1 cellular context compared by ENCODE assay signal in the genomic region with DNA sequence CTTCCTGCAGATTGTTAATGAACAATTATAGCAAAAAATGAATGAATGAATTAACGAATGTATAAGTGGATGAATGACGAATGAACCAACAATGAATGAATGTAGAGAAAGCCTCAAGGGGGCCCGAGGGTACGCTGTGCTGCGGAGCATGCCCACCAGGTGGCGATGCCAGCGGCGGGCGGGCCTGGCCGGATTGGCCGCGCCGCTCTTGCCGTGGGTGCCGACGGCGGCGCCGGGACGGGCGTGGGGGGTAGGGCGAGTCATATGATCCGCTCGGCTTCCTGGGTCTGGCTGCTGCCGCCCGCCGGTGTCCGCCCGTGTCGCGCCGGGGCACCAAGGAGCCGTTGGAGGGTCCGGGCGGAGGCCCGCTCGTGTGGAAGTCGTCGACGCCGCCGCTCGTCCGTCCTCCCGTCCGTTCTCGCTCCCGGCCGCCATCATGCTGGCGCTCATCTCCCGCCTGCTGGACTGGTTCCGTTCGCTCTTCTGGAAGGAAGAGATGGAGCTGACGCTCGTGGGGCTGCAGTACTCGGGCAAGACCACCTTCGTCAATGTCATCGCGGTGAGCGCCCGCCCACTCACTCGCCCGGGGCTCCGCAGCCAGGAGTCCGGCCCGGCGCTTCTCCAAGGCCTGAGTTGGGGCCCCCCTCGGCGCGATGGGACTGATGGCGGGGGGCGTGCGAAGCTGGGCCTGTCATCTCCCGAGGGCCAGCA.
A peak's percentile ranks its signal among the peaks of the same experiment; 100 is the strongest.
TF ChIP-seq lines count a peak whose summit lies in the region.

A gene (plus strand): TSS at position 263 of the 711 bp plus-strand sequence. CDS start 174 bp downstream, at position 437.

TF ChIP-seq in HepG2, 621 proteins besides CTCF, POLR2A, EP300 and RAD21 (continued from another document and continues in another):
- TF ChIP-seq, protein P1, sequence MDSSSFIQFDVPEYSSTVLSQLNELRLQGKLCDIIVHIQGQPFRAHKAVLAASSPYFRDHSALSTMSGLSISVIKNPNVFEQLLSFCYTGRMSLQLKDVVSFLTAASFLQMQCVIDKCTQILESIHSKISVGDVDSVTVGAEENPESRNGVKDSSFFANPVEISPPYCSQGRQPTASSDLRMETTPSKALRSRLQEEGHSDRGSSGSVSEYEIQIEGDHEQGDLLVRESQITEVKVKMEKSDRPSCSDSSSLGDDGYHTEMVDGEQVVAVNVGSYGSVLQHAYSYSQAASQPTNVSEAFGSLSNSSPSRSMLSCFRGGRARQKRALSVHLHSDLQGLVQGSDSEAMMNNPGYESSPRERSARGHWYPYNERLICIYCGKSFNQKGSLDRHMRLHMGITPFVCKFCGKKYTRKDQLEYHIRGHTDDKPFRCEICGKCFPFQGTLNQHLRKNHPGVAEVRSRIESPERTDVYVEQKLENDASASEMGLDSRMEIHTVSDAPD (CRISPR knock-in tag; IDR thresholded peaks at IDR 0.05): peak; percentile 55; the same call in 1 of the 2 replicates
- TF ChIP-seq ZZZ3 (CRISPR knock-in tag; IDR thresholded peaks at IDR 0.05; ENCODE audit: borderline replicate concordance) (peak; percentile 75; the same call in 1 of the 2 replicates), CENPX (CRISPR knock-in tag; IDR thresholded peaks at IDR 0.05) (no peak), ZBTB8A (CRISPR knock-in tag; IDR thresholded peaks at IDR 0.05; ENCODE audit: borderline replicate concordance, low read depth) (no peak), CREM (IDR thresholded peaks at IDR 0.05) (no peak), CREM (CRISPR knock-in tag; IDR thresholded peaks at IDR 0.05) (no peak), RBM22 (optimal IDR thresholded peaks at IDR 0.05; ENCODE audit: low read length) (no peak), BCL6 (CRISPR knock-in tag; IDR thresholded peaks at IDR 0.05) (peak; percentile 29; the same call in 1 of the 2 replicates), ZNF121 (CRISPR knock-in tag; IDR thresholded peaks at IDR 0.05) (0 out of 2 replicates have a peak, but pooled peaks have one; percentile 29), ZFY (CRISPR knock-in tag; IDR thresholded peaks at IDR 0.05) (peak; percentile 90), SOX6 (IDR thresholded peaks at IDR 0.05) (no peak), SOX6 (CRISPR knock-in tag; IDR thresholded peaks at IDR 0.05) (peak; percentile 35; the same call in 1 of the 2 replicates), ELF3 (CRISPR knock-in tag; IDR thresholded peaks at IDR 0.05) (peak; percentile 54; the same call in 1 of the 2 replicates), IKZF1 (IDR thresholded peaks at IDR 0.05) (no peak), ZNF501 (CRISPR knock-in tag; IDR thresholded peaks at IDR 0.05) (peak; percentile 87), HDAC1 (CRISPR knock-in tag; IDR thresholded peaks at IDR 0.05) (peak; percentile 95), NR2F1 (CRISPR knock-in tag; IDR thresholded peaks at IDR 0.05) (no peak), NPAS2 (CRISPR knock-in tag; IDR thresholded peaks at IDR 0.05; ENCODE audit: borderline replicate concordance) (no peak), PHB2 (IDR thresholded peaks at IDR 0.05; ENCODE audit: partially characterized antibody) (no peak), MTA1 (CRISPR knock-in tag; IDR thresholded peaks at IDR 0.05; ENCODE audit: borderline replicate concordance) (0 out of 2 replicates have a peak, but pooled peaks have one; percentile 23), GFI1 (CRISPR knock-in tag; IDR thresholded peaks at IDR 0.05; ENCODE audit: borderline replicate concordance) (no peak; the same call in 1 of the 2 replicates), KLF11 (CRISPR knock-in tag; IDR thresholded peaks at IDR 0.05) (no peak), ZNF431 (CRISPR knock-in tag; IDR thresholded peaks at IDR 0.05; ENCODE audit: borderline replicate concordance, low read depth) (0 out of 2 replicates have a peak, but pooled peaks have one; percentile 69), ZNF256 (CRISPR knock-in tag; conservative IDR thresholded peaks at IDR 0.05) (no peak), RFX3 (CRISPR knock-in tag; IDR thresholded peaks at IDR 0.05) (no peak), ZNF816 (CRISPR knock-in tag; IDR thresholded peaks at IDR 0.05; ENCODE audit: borderline replicate concordance) (no peak; the same call in 1 of the 2 replicates), KMT2B (CRISPR knock-in tag; IDR thresholded peaks at IDR 0.05) (peak; percentile 84), FOXM1 (CRISPR knock-in tag; IDR thresholded peaks at IDR 0.05) (no peak), KDM6A (CRISPR knock-in tag; IDR thresholded peaks at IDR 0.05; ENCODE audit: low read depth) (no peak), HOXD1 (CRISPR knock-in tag; IDR thresholded peaks at IDR 0.05) (0 out of 2 replicates have a peak, but pooled peaks have one; percentile 84), SRF (IDR thresholded peaks at IDR 0.05; ENCODE audit: low read depth, low read length) (no peak), FOXK2 (IDR thresholded peaks at IDR 0.05) (no peak), ZNF12 (CRISPR knock-in tag; IDR thresholded peaks at IDR 0.05) (no peak), HOXA5 (CRISPR knock-in tag; IDR thresholded peaks at IDR 0.05) (peak; percentile 86), TMF1 (CRISPR knock-in tag; IDR thresholded peaks at IDR 0.05; ENCODE audit: low read depth) (peak; percentile 68; the same call in 1 of the 2 replicates), ARNT2 (CRISPR knock-in tag; IDR thresholded peaks at IDR 0.05; ENCODE audit: low read depth) (peak; percentile 89), SRSF1 (optimal IDR thresholded peaks at IDR 0.05; ENCODE audit: low read depth, low read length) (no peak)
- TF ChIP-seq, protein P2, sequence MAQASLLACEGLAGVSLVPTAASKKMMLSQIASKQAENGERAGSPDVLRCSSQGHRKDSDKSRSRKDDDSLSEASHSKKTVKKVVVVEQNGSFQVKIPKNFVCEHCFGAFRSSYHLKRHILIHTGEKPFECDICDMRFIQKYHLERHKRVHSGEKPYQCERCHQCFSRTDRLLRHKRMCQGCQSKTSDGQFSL (CRISPR knock-in tag; IDR thresholded peaks at IDR 0.05): peak; percentile 91
- TF ChIP-seq, protein P3, sequence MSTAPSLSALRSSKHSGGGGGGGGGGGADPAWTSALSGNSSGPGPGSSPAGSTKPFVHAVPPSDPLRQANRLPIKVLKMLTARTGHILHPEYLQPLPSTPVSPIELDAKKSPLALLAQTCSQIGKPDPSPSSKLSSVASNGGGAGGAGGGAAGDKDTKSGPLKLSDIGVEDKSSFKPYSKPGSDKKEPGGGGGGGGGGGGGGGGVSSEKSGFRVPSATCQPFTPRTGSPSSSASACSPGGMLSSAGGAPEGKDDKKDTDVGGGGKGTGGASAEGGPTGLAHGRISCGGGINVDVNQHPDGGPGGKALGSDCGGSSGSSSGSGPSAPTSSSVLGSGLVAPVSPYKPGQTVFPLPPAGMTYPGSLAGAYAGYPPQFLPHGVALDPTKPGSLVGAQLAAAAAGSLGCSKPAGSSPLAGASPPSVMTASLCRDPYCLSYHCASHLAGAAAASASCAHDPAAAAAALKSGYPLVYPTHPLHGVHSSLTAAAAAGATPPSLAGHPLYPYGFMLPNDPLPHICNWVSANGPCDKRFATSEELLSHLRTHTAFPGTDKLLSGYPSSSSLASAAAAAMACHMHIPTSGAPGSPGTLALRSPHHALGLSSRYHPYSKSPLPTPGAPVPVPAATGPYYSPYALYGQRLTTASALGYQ (CRISPR knock-in tag; IDR thresholded peaks at IDR 0.05): peak; percentile 69
- TF ChIP-seq, protein P4, sequence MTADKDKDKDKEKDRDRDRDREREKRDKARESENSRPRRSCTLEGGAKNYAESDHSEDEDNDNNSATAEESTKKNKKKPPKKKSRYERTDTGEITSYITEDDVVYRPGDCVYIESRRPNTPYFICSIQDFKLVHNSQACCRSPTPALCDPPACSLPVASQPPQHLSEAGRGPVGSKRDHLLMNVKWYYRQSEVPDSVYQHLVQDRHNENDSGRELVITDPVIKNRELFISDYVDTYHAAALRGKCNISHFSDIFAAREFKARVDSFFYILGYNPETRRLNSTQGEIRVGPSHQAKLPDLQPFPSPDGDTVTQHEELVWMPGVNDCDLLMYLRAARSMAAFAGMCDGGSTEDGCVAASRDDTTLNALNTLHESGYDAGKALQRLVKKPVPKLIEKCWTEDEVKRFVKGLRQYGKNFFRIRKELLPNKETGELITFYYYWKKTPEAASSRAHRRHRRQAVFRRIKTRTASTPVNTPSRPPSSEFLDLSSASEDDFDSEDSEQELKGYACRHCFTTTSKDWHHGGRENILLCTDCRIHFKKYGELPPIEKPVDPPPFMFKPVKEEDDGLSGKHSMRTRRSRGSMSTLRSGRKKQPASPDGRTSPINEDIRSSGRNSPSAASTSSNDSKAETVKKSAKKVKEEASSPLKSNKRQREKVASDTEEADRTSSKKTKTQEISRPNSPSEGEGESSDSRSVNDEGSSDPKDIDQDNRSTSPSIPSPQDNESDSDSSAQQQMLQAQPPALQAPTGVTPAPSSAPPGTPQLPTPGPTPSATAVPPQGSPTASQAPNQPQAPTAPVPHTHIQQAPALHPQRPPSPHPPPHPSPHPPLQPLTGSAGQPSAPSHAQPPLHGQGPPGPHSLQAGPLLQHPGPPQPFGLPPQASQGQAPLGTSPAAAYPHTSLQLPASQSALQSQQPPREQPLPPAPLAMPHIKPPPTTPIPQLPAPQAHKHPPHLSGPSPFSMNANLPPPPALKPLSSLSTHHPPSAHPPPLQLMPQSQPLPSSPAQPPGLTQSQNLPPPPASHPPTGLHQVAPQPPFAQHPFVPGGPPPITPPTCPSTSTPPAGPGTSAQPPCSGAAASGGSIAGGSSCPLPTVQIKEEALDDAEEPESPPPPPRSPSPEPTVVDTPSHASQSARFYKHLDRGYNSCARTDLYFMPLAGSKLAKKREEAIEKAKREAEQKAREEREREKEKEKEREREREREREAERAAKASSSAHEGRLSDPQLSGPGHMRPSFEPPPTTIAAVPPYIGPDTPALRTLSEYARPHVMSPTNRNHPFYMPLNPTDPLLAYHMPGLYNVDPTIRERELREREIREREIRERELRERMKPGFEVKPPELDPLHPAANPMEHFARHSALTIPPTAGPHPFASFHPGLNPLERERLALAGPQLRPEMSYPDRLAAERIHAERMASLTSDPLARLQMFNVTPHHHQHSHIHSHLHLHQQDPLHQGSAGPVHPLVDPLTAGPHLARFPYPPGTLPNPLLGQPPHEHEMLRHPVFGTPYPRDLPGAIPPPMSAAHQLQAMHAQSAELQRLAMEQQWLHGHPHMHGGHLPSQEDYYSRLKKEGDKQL (CRISPR knock-in tag; IDR thresholded peaks at IDR 0.05; ENCODE audit: low read depth): peak; percentile 31; the same call in 1 of the 2 replicates
- TF ChIP-seq, protein P5, sequence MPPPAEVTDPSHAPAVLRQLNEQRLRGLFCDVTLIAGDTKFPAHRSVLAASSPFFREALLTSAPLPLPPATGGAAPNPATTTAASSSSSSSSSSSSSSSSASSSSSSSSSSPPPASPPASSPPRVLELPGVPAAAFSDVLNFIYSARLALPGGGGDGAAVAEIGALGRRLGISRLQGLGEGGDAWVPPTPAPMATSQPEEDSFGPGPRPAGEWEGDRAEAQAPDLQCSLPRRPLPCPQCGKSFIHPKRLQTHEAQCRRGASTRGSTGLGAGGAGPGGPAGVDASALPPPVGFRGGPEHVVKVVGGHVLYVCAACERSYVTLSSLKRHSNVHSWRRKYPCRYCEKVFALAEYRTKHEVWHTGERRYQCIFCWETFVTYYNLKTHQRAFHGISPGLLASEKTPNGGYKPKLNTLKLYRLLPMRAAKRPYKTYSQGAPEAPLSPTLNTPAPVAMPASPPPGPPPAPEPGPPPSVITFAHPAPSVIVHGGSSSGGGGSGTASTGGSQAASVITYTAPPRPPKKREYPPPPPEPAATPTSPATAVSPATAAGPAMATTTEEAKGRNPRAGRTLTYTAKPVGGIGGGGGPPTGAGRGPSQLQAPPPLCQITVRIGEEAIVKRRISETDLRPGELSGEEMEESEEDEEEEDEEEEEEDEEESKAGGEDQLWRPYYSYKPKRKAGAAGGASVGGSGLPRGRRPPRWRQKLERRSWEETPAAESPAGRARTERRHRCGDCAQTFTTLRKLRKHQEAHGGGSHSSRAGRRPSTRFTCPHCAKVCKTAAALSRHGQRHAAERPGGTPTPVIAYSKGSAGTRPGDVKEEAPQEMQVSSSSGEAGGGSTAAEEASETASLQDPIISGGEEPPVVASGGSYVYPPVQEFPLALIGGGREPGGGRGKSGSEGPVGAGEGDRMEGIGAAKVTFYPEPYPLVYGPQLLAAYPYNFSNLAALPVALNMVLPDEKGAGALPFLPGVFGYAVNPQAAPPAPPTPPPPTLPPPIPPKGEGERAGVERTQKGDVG (CRISPR knock-in tag; IDR thresholded peaks at IDR 0.05; ENCODE audit: borderline replicate concordance): no peak; the same call in 1 of the 2 replicates
- TF ChIP-seq, protein P6, sequence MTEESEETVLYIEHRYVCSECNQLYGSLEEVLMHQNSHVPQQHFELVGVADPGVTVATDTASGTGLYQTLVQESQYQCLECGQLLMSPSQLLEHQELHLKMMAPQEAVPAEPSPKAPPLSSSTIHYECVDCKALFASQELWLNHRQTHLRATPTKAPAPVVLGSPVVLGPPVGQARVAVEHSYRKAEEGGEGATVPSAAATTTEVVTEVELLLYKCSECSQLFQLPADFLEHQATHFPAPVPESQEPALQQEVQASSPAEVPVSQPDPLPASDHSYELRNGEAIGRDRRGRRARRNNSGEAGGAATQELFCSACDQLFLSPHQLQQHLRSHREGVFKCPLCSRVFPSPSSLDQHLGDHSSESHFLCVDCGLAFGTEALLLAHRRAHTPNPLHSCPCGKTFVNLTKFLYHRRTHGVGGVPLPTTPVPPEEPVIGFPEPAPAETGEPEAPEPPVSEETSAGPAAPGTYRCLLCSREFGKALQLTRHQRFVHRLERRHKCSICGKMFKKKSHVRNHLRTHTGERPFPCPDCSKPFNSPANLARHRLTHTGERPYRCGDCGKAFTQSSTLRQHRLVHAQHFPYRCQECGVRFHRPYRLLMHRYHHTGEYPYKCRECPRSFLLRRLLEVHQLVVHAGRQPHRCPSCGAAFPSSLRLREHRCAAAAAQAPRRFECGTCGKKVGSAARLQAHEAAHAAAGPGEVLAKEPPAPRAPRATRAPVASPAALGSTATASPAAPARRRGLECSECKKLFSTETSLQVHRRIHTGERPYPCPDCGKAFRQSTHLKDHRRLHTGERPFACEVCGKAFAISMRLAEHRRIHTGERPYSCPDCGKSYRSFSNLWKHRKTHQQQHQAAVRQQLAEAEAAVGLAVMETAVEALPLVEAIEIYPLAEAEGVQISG (CRISPR knock-in tag; IDR thresholded peaks at IDR 0.05): peak; percentile 100
